18 cellular contexts compared by ENCODE assay signal in genomic region chr5:112119969-112120368, GRCh38.
DNase-seq lines count a peak whose midpoint lies in the region; ATAC-seq, FAIRE-seq and TF ChIP-seq lines count a peak whose summit lies in the region.
"Had no signal": no experiment of that assay in that cellular context is flagged by ENCODE, and none has a peak within 500 bp of the region (broad histone marks: within the 10 kb centered on the region; RNA-seq: fewer than 3 reads in every experiment).

No MANE protein-coding gene starts in this region.

- H3K27me3 Mint-ChIP-seq in CD8-positive, alpha-beta memory T cell, result peaks cover 11 to 44% of the 10 kb centered on the region in 2 donors
- H3K27me3 Mint-ChIP-seq in activated T-cell treated with anti-CD3 and anti-CD28 coated beads, Interleukin-2, amount 50 U/mL, for 72 hours (ENCODE audit: low read depth), result peaks cover 15% of the 10 kb centered on the region

- H3K4me3 ChIP-seq in HFF-Myc (replicated peaks; ENCODE audit: low read depth, low read length), result no peak overlapping the region
- H3K4me3 ChIP-seq in GM12878, result no peak overlapping the region
- H3K4me3 ChIP-seq in CD8-positive, alpha-beta memory T cell (ENCODE audit: low read length), result no peak overlapping the region
- no peak overlapping the region for H3K4me3 ChIP-seq in mucosa of descending colon
- H3K4me3 ChIP-seq: A549, Peyer's patch had no signal

- H3K9me3 ChIP-seq in GM12878 (replicated peaks; ENCODE audit: control insufficient read depth, insufficient read depth, low read length), result peaks cover 15% of the 10 kb centered on the region; the same call in 2 of the 3 replicates
- H3K9me3 ChIP-seq in CD8-positive, alpha-beta memory T cell (ENCODE audit: low read length), result no peaks in the 10 kb centered on the region
- H3K9me3 ChIP-seq in mucosa of descending colon, result no peaks in the 10 kb centered on the region
- H3K9me3 ChIP-seq: A549, Peyer's patch had no signal

- no peaks in the 10 kb centered on the region for H3K4me1 Mint-ChIP-seq in CD8-positive, alpha-beta memory T cell
- no peaks in the 10 kb centered on the region for H3K4me1 Mint-ChIP-seq in activated T-cell treated with anti-CD3 and anti-CD28 coated beads, Interleukin-2, amount 50 U/mL, for 72 hours (ENCODE audit: low read depth)

- no peak for TF ChIP-seq EP300 in GM12878 (IDR thresholded peaks at IDR 0.05; ENCODE audit: borderline replicate concordance in 1 of 2, control insufficient read depth in 1 of 2, low read depth in 2 of 2, low read length in 2 of 2)

- no peak overlapping the region for H2AFZ ChIP-seq in GM12878 (ENCODE audit: control insufficient read depth, low read depth, low read length)

- SMC1A ChIA-PET in GM12878 (lab: Charles Lee; ENCODE audit: uncharacterized antibody, unreplicated experiment), result interaction anchor here (1.9 to 2.3 kb wide), 3 partner anchors 9 to 11 kb away, joined by 6 to 7 read pairs (median 7); no protein-coding TSS in a partner anchor

- intact Hi-C loops in GM12878 (cut with micrococcal nuclease; ENCODE audit: unreplicated experiment), result loop anchor here (5.0 kb wide), 2 partner anchors 98 to 113 kb away; no protein-coding TSS in a partner anchor
- intact Hi-C loops in mucosa of descending colon (cut with DNase I, micrococcal nuclease), result no loop called here

- peak; percentile 15 for TF ChIP-seq CTCF in GM10266 (IDR thresholded peaks at IDR 0.05; ENCODE audit: control insufficient read depth, insufficient read depth, low read depth, missing control alignments)
- TF ChIP-seq CTCF in HFF-Myc (IDR thresholded peaks at IDR 0.05; ENCODE audit: low read depth, low read length, missing control alignments), result peak; percentile 4
- TF ChIP-seq CTCF in GM12878 (IDR thresholded peaks at IDR 0.05 in 2 of 3, conservative IDR thresholded peaks at IDR 0.05 in 1 of 3; ENCODE audit: control insufficient read depth in 2 of 3, extremely low read depth in 1 of 3, insufficient read depth in 1 of 3, low read depth in 3 of 3, low read length in 3 of 3), result no peak; a peak in 1 of 6 replicates
- no peak for TF ChIP-seq CTCF in mucosa of descending colon (IDR thresholded peaks at IDR 0.05)

- no TSS peak for BruUV-seq in GM12878 (replicated peaks; lab: Mats Ljungman, UMichigan)

- H3K36me3 ChIP-seq in GM12878 (ENCODE audit: control insufficient read depth in 2 of 2, insufficient read depth in 2 of 2, low read length in 1 of 2) (no peaks in the 10 kb centered on the region), mucosa of descending colon (ENCODE audit: low read depth) (no peaks in the 10 kb centered on the region)
- no peaks in the 10 kb centered on the region for H3K36me3 ChIP-seq in CD8-positive, alpha-beta memory T cell (ENCODE audit: insufficient read depth, low read length)
- H3K36me3 ChIP-seq: Peyer's patch had no signal

- no peak overlapping the region for H3K4me2 ChIP-seq in GM12878 (ENCODE audit: control insufficient read depth, insufficient read depth)
- H3K4me2 ChIP-seq: A549 had no signal

- peak overlapping the region in 1 of 8 donors; percentile 26 for H3K27ac Mint-ChIP-seq in CD8-positive, alpha-beta memory T cell
- H3K27ac Mint-ChIP-seq in activated T-cell treated with anti-CD3 and anti-CD28 coated beads, Interleukin-2, amount 50 U/mL, for 72 hours, result no peak overlapping the region

- no peak for DNase-seq in GM10266 (ENCODE audit: extremely low spot score)
- no peak for DNase-seq in HFF-Myc (ENCODE audit: extremely low read depth, low read depth)
- no peak for DNase-seq in GM12878 (ENCODE audit: low read depth, low spot score)
- DNase-seq in CD8-positive, alpha-beta memory T cell, result no peak
- DNase-seq in mesenteric fat pad (ENCODE audit: low spot score), result no peak
- DNase-seq in activated T-cell treated with anti-CD3 and anti-CD28 coated beads, Interleukin-2, amount 50 U/mL, for 72 hours, result no peak
- no peak for DNase-seq in mucosa of descending colon
- DNase-seq: COR-L47, NCI-H1092, NCI-H1694 treated with DMSO at 0.1 percent for 48 hours, Peyer's patch, SHP77 had no signal

- H3K4me1 ChIP-seq in GM12878 (ENCODE audit: control insufficient read depth, insufficient read depth, low read length) (peaks cover 24% of the 10 kb centered on the region), mucosa of descending colon (ENCODE audit: low read depth) (no peaks in the 10 kb centered on the region)
- no peaks in the 10 kb centered on the region for H3K4me1 ChIP-seq in CD8-positive, alpha-beta memory T cell (ENCODE audit: insufficient read depth, low read length)
- H3K4me1 ChIP-seq: A549, Peyer's patch had no signal

- in situ Hi-C loops in GM12878 (cut with MboI), result no loop called here

- CTCF ChIA-PET in GM12878 (lab: Yijun Ruan, JAX), result interaction anchor here (1.0 to 1.4 kb wide), 4 partner anchors 9 to 26 kb away, joined by 3 to 6 read pairs (median 3); no protein-coding TSS in a partner anchor
- CTCF ChIA-PET in CD8-positive, alpha-beta memory T cell (lab: Charles Lee), result no interaction called here

- POLR2A ChIA-PET in GM12878 (lab: Charles Lee), result no interaction called here
- POLR2A ChIA-PET in CD8-positive, alpha-beta memory T cell (lab: Charles Lee), result no interaction called here

- FAIRE-seq in GM12878 (lab: Jason Lieb, UNC), result no peak
- FAIRE-seq: A549, H54, HTR-8/SVneo had no signal

- no peak overlapping the region for H3K9ac ChIP-seq in GM12878 (ENCODE audit: control insufficient read depth, insufficient read depth, low read length)

- ATAC-seq in GM18505 (IDR thresholded peaks at IDR 0.05; ENCODE audit: unreplicated experiment), result peak; percentile 10
- peak; percentile 29 for ATAC-seq in GM12878
- no peak for ATAC-seq in activated T-cell treated with anti-CD3 and anti-CD28 coated beads, Interleukin-2, amount 50 U/mL, for 72 hours (replicated peaks in 1 of 2)
- ATAC-seq in mucosa of descending colon, result no peak
- ATAC-seq: SK-N-SH treated with all-trans-retinoic acid at 6 μM for 48 hours had no signal

- no peaks in the 10 kb centered on the region for H3K79me2 ChIP-seq in GM12878 (ENCODE audit: control insufficient read depth, insufficient read depth, low read length)

- H3K27ac ChIP-seq in GM12878 (ENCODE audit: control insufficient read depth, insufficient read depth), result no peak overlapping the region
- no peak overlapping the region for H3K27ac ChIP-seq in CD8-positive, alpha-beta memory T cell (ENCODE audit: low read depth, low read length)
- H3K27ac ChIP-seq: A549, C4-2B, Peyer's patch had no signal

- WGBS in GM12878 (ENCODE audit: insufficient coverage, insufficient replicate concordance, low lambda C conversion rate, missing lambda C conversion rate), result 16% methylated on average over 2 of the region's 2 CpGs

- no peaks in the 10 kb centered on the region for H4K20me1 ChIP-seq in GM12878 (ENCODE audit: control insufficient read depth, insufficient read depth)

- H3K4me3 Mint-ChIP-seq in CD8-positive, alpha-beta memory T cell, result no peak overlapping the region
- H3K4me3 Mint-ChIP-seq in activated T-cell treated with anti-CD3 and anti-CD28 coated beads, Interleukin-2, amount 50 U/mL, for 72 hours, result no peak overlapping the region

- peaks cover 0 to 7% (median 5%) of the 10 kb centered on the region in 5 donors for H3K9me3 Mint-ChIP-seq in CD8-positive, alpha-beta memory T cell
- peaks cover 2% of the 10 kb centered on the region in 2 donors for H3K9me3 Mint-ChIP-seq in activated T-cell treated with anti-CD3 and anti-CD28 coated beads, Interleukin-2, amount 50 U/mL, for 72 hours

- no peaks in the 10 kb centered on the region for H3K27me3 ChIP-seq in GM12878 (replicated peaks in 1 of 2; ENCODE audit: control insufficient read depth in 2 of 2, insufficient read depth in 2 of 2, low read length in 1 of 2)
- H3K27me3 ChIP-seq in CD8-positive, alpha-beta memory T cell (ENCODE audit: insufficient read depth, low read length, poor library complexity, severe bottlenecking), result no peaks in the 10 kb centered on the region
- H3K27me3 ChIP-seq: Peyer's patch had no signal

- RAD21 ChIA-PET in GM12878 (lab: Charles Lee; ENCODE audit: unreplicated experiment), result interaction anchor here (1.3 kb wide), 1 partner anchor 24 kb away, joined by 3 read pairs; no protein-coding TSS in a partner anchor

- TF ChIP-seq POLR2A in GM18505 (IDR thresholded peaks at IDR 0.05; ENCODE audit: borderline replicate concordance, extremely low read depth, insufficient read depth, insufficient read length) (no peak), GM12878 (IDR thresholded peaks at IDR 0.05; ENCODE audit: low read depth, low read length) (no peak)

- 0 out of 2 replicates have a peak, but pooled peaks have one; percentile 15 for TF ChIP-seq RAD21 in GM12878 (IDR thresholded peaks at IDR 0.05; ENCODE audit: insufficient read depth, low read depth, low read length)

- H3K36me3 Mint-ChIP-seq in CD8-positive, alpha-beta memory T cell, result no peaks in the 10 kb centered on the region
- no peaks in the 10 kb centered on the region for H3K36me3 Mint-ChIP-seq in activated T-cell treated with anti-CD3 and anti-CD28 coated beads, Interleukin-2, amount 50 U/mL, for 72 hours (ENCODE audit: insufficient read depth in 2 of 2)

TF ChIP-seq in GM12878, 131 proteins besides CTCF, POLR2A, EP300 and RAD21:
- 0 out of 2 replicates have a peak, but pooled peaks have one; percentile 3 for TF ChIP-seq IKZF1 (conservative IDR thresholded peaks at IDR 0.05)
- TF ChIP-seq FOXK2 (IDR thresholded peaks at IDR 0.05), result no peak
- TF ChIP-seq MEF2B (IDR thresholded peaks at IDR 0.05; ENCODE audit: partially characterized antibody, poor library complexity, severe bottlenecking), result no peak
- no peak for TF ChIP-seq STAT3 (IDR thresholded peaks at IDR 0.05; ENCODE audit: low read depth, low read length)
- TF ChIP-seq POLR2AphosphoS5 (IDR thresholded peaks at IDR 0.05; ENCODE audit: low read length), result no peak

Comparison
In these comparisons a context has a peak if more than half of its experiments do, and no peak if none do; other contexts are left out.
1. CTCF ChIP-seq: peak in GM10266 (single experiment) and HFF-Myc (single experiment); none in GM12878 (0 of 3) and mucosa of descending colon (single experiment).
2. ATAC-seq: peak in GM18505 (single experiment) and GM12878 (single experiment); none in activated T-cell treated with anti-CD3 and anti-CD28 coated beads, Interleukin-2, amount 50 U/mL, for 72 hours (0 of 2) and mucosa of descending colon (single experiment).